ENCODE assay signal across 1 cellular context in genomic region chr1:32393832-32394140, GRCh38.
TF ChIP-seq lines count a peak whose summit lies in the region.

No MANE protein-coding gene starts in this region.

TF ChIP-seq in H1, 55 proteins besides CTCF, POLR2A, EP300 and RAD21:
- TF ChIP-seq YY1 (IDR thresholded peaks at IDR 0.05; ENCODE audit: low read depth, low read length), result no peak
- peak; percentile 91 for TF ChIP-seq SAP30 (IDR thresholded peaks at IDR 0.05; ENCODE audit: insufficient read depth, insufficient replicate concordance, low read length)
